8 cellular contexts compared by ENCODE assay signal in genomic region chr2:112481528-112482228, GRCh38. TPM values are rescaled to one million over a fixed set of nuclear protein-coding genes. Genes with fewer than 3 reads are reported as not detected.
DNase-seq lines count a peak whose midpoint lies in the region; ATAC-seq, FAIRE-seq and TF ChIP-seq lines count a peak whose summit lies in the region.

TSS of gene TTL (plus strand) at chr2:112482156. CDS start at chr2:112482345, 189 bp downstream.

- peak within 1 kb of the TSS; percentile 92 to 98 (median 94) for H3K4me3 Mint-ChIP-seq in immature natural killer cell

- DNase-seq in NCI-H1436 (lab: John Stamatoyannopoulos, UW) (peak; percentile 61), NCI-H1436 treated with DMSO at 0.1 percent for 48 hours (lab: John Stamatoyannopoulos, UW) (no peak), NCI-H1930 (lab: John Stamatoyannopoulos, UW) (peak; percentile 49 to 87), WERI-Rb-1 (peak; percentile 68), bronchial epithelial cell (ENCODE audit: low read depth) (peak; percentile 35), immature natural killer cell (peak; percentile 67 to 71 (median 71)), smooth muscle cell (lab: John Stamatoyannopoulos, UW; ENCODE audit: unreplicated experiment) (peak; percentile 39)

- no peaks in the 10 kb centered on the region for H3K36me3 Mint-ChIP-seq in immature natural killer cell

- no peaks in the 10 kb centered on the region for H3K27me3 ChIP-seq in WERI-Rb-1 (ENCODE audit: insufficient read depth, low read depth, severe bottlenecking)
- no peaks in the 10 kb centered on the region for H3K27me3 ChIP-seq in bronchial epithelial cell (ENCODE audit: control insufficient read depth, insufficient read depth, low read length)
- no peaks in the 10 kb centered on the region for H3K27me3 ChIP-seq in smooth muscle cell (ENCODE audit: low read depth)

- H3K9ac ChIP-seq in smooth muscle cell (ENCODE audit: low read depth): peak within 1 kb of the TSS; percentile 76

- peaks cover 30 to 32% of the 10 kb centered on the region in 2 donors for H3K4me1 Mint-ChIP-seq in immature natural killer cell

- H3K9me3 ChIP-seq in WERI-Rb-1 (ENCODE audit: severe bottlenecking): no peaks in the 10 kb centered on the region
- no peaks in the 10 kb centered on the region for H3K9me3 ChIP-seq in smooth muscle cell (replicated peaks; ENCODE audit: low read depth)

- no peak for TF ChIP-seq CTCF in WERI-Rb-1 (IDR thresholded peaks at IDR 0.05; ENCODE audit: low read depth, low read length)
- no peak for TF ChIP-seq CTCF in bronchial epithelial cell (IDR thresholded peaks at IDR 0.05; ENCODE audit: insufficient read depth, low read length, severe bottlenecking)
- TF ChIP-seq CTCF in smooth muscle cell (IDR thresholded peaks at IDR 0.05; ENCODE audit: borderline replicate concordance, insufficient read depth, poor library complexity, severe bottlenecking): no peak

- peak within 1 kb of the TSS; percentile 100 for H2AFZ ChIP-seq in smooth muscle cell (ENCODE audit: low read depth)

- H3K27me3 Mint-ChIP-seq in immature natural killer cell (ENCODE audit: low read depth in 3 of 3): peaks cover 2 to 13% (median 4%) of the 10 kb centered on the region in 3 donors

- peak within 1 kb of the TSS; percentile 89 to 93 (median 92) for H3K27ac Mint-ChIP-seq in immature natural killer cell

- H3K27ac ChIP-seq in WERI-Rb-1: peak within 1 kb of the TSS; percentile 86
- peak within 1 kb of the TSS; percentile 34 for H3K27ac ChIP-seq in smooth muscle cell (ENCODE audit: low read depth)

- WGBS in smooth muscle cell (ENCODE audit: low lambda C conversion rate): under 1% methylated on average over 48 of the region's 80 CpGs

- no peaks in the 10 kb centered on the region for H3F3A ChIP-seq in smooth muscle cell (ENCODE audit: low read depth)

- no peaks in the 10 kb centered on the region for H3K9me3 Mint-ChIP-seq in immature natural killer cell

- peaks cover 24% of the 10 kb centered on the region for H3K79me2 ChIP-seq in smooth muscle cell (ENCODE audit: low read depth)

- no peaks in the 10 kb centered on the region for H4K20me1 ChIP-seq in smooth muscle cell (ENCODE audit: low read depth)

- H3K4me3 ChIP-seq in WERI-Rb-1 (ENCODE audit: low read depth, low read length) (peak within 1 kb of the TSS; percentile 95), bronchial epithelial cell (ENCODE audit: low read depth, low read length) (peak within 1 kb of the TSS; percentile 78), smooth muscle cell (peak within 1 kb of the TSS; percentile 98)

- peak within 1 kb of the TSS; percentile 96 for H3K4me2 ChIP-seq in smooth muscle cell

- peak; percentile 70 for ATAC-seq in HG02840 (IDR thresholded peaks at IDR 0.05; ENCODE audit: low FRiP score, unreplicated experiment)

- FAIRE-seq in bronchial epithelial cell (lab: Jason Lieb, UNC): no peak

- peaks cover 9% of the 10 kb centered on the region for H3K4me1 ChIP-seq in smooth muscle cell (ENCODE audit: low read depth)

- H3K36me3 ChIP-seq in WERI-Rb-1 (peaks cover 33% of the 10 kb centered on the region), bronchial epithelial cell (ENCODE audit: control insufficient read depth, insufficient read depth, low read length) (peaks cover 6% of the 10 kb centered on the region), smooth muscle cell (ENCODE audit: low read depth) (no peaks in the 10 kb centered on the region)

RNA-seq across cellular contexts. Expression of gene TTL, which starts in this region (rescaled TPM):
- total RNA-seq in bronchial epithelial cell: 23.2 and 26.6 TPM in 2 replicates
- polyA plus RNA-seq in immature natural killer cell: 1 to 10 TPM; 1.6 to 2.1 (median 1.7) TPM
- 27.2 and 33.2 TPM in 2 replicates for total RNA-seq in smooth muscle cell
- 22.4 and 36.7 TPM in 2 replicates for polyA plus RNA-seq in smooth muscle cell
